Comparison of ENCODE assay signal across 19 cellular contexts in the genomic region with DNA sequence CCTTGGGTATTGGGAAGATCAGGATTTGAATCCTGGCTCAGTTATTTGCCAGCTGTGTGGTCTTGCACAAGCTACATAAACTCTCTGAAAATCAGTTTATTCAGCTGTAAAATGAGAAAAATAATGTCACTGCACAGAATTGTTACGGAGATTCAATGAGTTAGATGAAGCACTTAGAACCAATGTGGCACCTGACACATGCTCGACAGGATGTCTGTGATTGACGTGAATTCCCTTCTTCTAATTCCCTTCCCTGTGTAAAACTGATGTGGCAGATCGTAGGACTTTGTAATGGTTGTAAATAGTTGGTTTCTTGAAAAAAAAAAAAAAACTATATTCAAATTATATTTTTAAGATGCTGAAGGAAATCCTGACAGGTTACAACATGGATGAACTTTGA.
"Had no signal": no experiment of that assay in that cellular context is flagged by ENCODE, and none has a peak within 500 bp of the region (broad histone marks: within the 10 kb centered on the region; RNA-seq: fewer than 3 reads in every experiment).

No MANE protein-coding gene starts in this region.

- H3K27ac ChIP-seq: coronary artery, foreskin keratinocyte, lower lobe of right lung had no signal

- H3K9me3 ChIP-seq: lower lobe of right lung, pancreas, sigmoid colon, thoracic aorta had no signal

- H3K4me3 ChIP-seq: coronary artery, lower lobe of right lung, sigmoid colon, thoracic aorta had no signal

- DNase-seq: activated CD4-positive, alpha-beta T cell treated with anti-CD3 and anti-CD28 coated beads, Interleukin-2, amount 50 U/mL, for 4 hours; activated CD8-positive, alpha-beta memory T cell treated with anti-CD3 and anti-CD28 coated beads for 24 hours; activated CD8-positive, alpha-beta memory T cell treated with anti-CD3 and anti-CD28 coated beads, Interleukin-2, amount 50 U/mL, for 4 hours; activated naive CD4-positive, alpha-beta T cell; activated T-cell treated with anti-CD3 and anti-CD28 coated beads, Interleukin-2, amount 50 U/mL, for 4 hours; amygdala; effector CD4-positive, alpha-beta T cell; foreskin keratinocyte; left colon; lower lobe of right lung; naive thymus-derived CD8-positive, alpha-beta T cell; pancreas; sigmoid colon; stimulated activated CD4-positive, alpha-beta T cell treated with anti-CD3 and anti-CD28 coated beads, Interleukin-2, amount 100 ng/mL, for 48 hours; stimulated activated CD8-positive, alpha-beta memory T cell treated with anti-CD3 and anti-CD28 coated beads, Interleukin-4, amount 100 ng/mL, for 48 hours; stimulated activated naive B cell treated with anti-CD40 and anti-IgM and Interleukin-4, amounts not matched to agents 10 μg/mL and 1 μg/mL and 100 μg/mL, for 72 hours; T-helper 1 cell had no signal

- ATAC-seq: activated T-cell treated with anti-CD3 and anti-CD28 coated beads, Interleukin-2, amount 50 U/mL, for 4 hours; foreskin keratinocyte; left colon; lower lobe of right lung; pancreas; stimulated activated naive B cell treated with anti-CD40 and anti-IgM and Interleukin-4, amounts not matched to agents 10 μg/mL and 1 μg/mL and 100 μg/mL, for 72 hours had no signal

- H3K27me3 ChIP-seq: foreskin keratinocyte, pancreas, sigmoid colon had no signal

- H3K36me3 ChIP-seq: pancreas had no signal
